In the genomic region with DNA sequence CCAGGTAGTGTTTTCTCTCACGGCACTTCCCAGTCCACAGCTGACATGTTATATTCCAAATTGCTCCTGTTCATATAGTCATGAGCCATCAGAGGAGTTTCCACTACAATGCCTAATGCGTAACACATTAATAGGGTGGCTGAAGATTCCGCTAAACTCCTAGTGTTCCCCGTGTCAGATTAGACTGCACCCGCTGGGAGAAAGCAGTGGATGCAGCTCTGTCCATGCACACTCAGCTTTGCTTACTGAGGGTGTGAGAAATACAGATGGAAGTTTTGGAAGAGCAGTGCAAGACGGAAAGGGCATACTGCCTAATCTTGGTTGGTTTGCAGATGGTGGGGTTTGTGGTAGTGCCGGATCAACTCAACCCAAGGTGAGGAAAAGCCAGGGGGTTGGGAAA, we compare ENCODE assay signal across 16 cellular contexts.
"Had no signal": no experiment of that assay in that cellular context is flagged by ENCODE, and none has a peak within 500 bp of the region (broad histone marks: within the 10 kb centered on the region; RNA-seq: fewer than 3 reads in every experiment).

No MANE protein-coding gene starts in this region.

- H3K27me3 Mint-ChIP-seq: activated B cell treated with CpG ODN at 0.5 μM for 24 hours had no signal

- DNase-seq: activated B cell treated with CpG ODN at 0.5 μM for 24 hours; activated CD4-positive, alpha-beta T cell treated with anti-CD3 and anti-CD28 coated beads for 48 hours; activated naive CD4-positive, alpha-beta T cell treated with anti-CD3 and anti-CD28 coated beads for 36 hours; caudate nucleus; colonic mucosa; effector CD4-positive, alpha-beta T cell; hippocampal formation; left ventricle myocardium inferior; mesendoderm; stimulated activated CD4-positive, alpha-beta T cell treated with anti-CD3 and anti-CD28 coated beads, Interleukin-12 subunit alpha, Interleukin-12 subunit beta, amount 100 ng/mL, for 4 hours; stimulated activated CD4-positive, alpha-beta T cell treated with anti-CD3 and anti-CD28 coated beads, Interleukin-2, amount 100 ng/mL, for 24 hours; upper lobe of left lung had no signal

- H3K27ac Mint-ChIP-seq: activated B cell treated with CpG ODN at 0.5 μM for 24 hours; activated naive CD4-positive, alpha-beta T cell treated with anti-CD3 and anti-CD28 coated beads for 36 hours; activated T-helper 2 cell treated with anti-CD3 and anti-CD28 coated beads, Interferon-gamma antibody, Interleukin-2, Interleukin-4, amounts not matched to agents 10 μg/mL and 5 μg/mL and 100 μg/mL, durations not matched to agents 14 hours and 24 hours and 36 hours; T-helper 2 cell treated with Interferon-gamma antibody and Interleukin-4, amounts not matched to agents 5 μg/mL and 100 μg/mL, for 36 hours had no signal

- H3K4me3 Mint-ChIP-seq: activated B cell treated with CpG ODN at 0.5 μM for 24 hours; activated naive CD4-positive, alpha-beta T cell treated with anti-CD3 and anti-CD28 coated beads for 36 hours; T-helper 2 cell treated with Interferon-gamma antibody and Interleukin-4, amounts not matched to agents 5 μg/mL and 100 μg/mL, for 36 hours had no signal

- H3K36me3 ChIP-seq: colonic mucosa, SJSA1 had no signal

- H3K4me3 ChIP-seq: colonic mucosa, esophagus muscularis mucosa, left ventricle myocardium inferior, SJSA1, upper lobe of left lung had no signal

- H3K9me3 Mint-ChIP-seq: activated B cell treated with CpG ODN at 0.5 μM for 24 hours; activated naive CD4-positive, alpha-beta T cell treated with anti-CD3 and anti-CD28 coated beads for 36 hours; activated T-helper 2 cell treated with anti-CD3 and anti-CD28 coated beads, Interferon-gamma antibody, Interleukin-2, Interleukin-4, amounts not matched to agents 10 μg/mL and 5 μg/mL and 100 μg/mL, durations not matched to agents 14 hours and 24 hours and 36 hours; T-helper 2 cell treated with Interferon-gamma antibody and Interleukin-4, amounts not matched to agents 5 μg/mL and 100 μg/mL, for 36 hours had no signal

- H3K9me3 ChIP-seq: colonic mucosa, esophagus muscularis mucosa, left ventricle myocardium inferior, SJSA1, upper lobe of left lung had no signal

- H3K27ac ChIP-seq: colonic mucosa, left ventricle myocardium inferior, SJSA1, upper lobe of left lung had no signal

- H3K27me3 ChIP-seq: colonic mucosa, SJSA1, upper lobe of left lung had no signal
